ENCODE assay signal across 8 cellular contexts in genomic region chr19:48203227-48203793, GRCh38. TPM values are rescaled to one million over a fixed set of nuclear protein-coding genes. Genes with fewer than 3 reads are reported as not detected.
A peak's percentile ranks its signal among the peaks of the same experiment; 100 is the strongest.
DNase-seq lines count a peak whose midpoint lies in the region; ATAC-seq and TF ChIP-seq lines count a peak whose summit lies in the region.

No MANE protein-coding gene starts in this region.

- H3K36me3 ChIP-seq in right atrium auricular region (no peaks in the 10 kb centered on the region), left lung (no peaks in the 10 kb centered on the region), urinary bladder (ENCODE audit: insufficient read depth) (no peaks in the 10 kb centered on the region)

- TF ChIP-seq CTCF in right atrium auricular region (IDR thresholded peaks at IDR 0.05) (no peak), VCaP (conservative IDR thresholded peaks at IDR 0.05) (no peak), left lung (IDR thresholded peaks at IDR 0.05) (no peak)

- DNase-seq in right atrium auricular region (ENCODE audit: low spot score): peak; percentile 26
- DNase-seq in left ventricle myocardium superior: no peak
- DNase-seq in left lung: no peak
- DNase-seq in COR-L47 (lab: John Stamatoyannopoulos, UW): no peak

- H3K27me3 ChIP-seq in right atrium auricular region: no peaks in the 10 kb centered on the region
- H3K27me3 ChIP-seq in left lung: no peaks in the 10 kb centered on the region

- peak overlapping the region; percentile 65 to 71 for H3K27ac ChIP-seq in right atrium auricular region
- H3K27ac ChIP-seq in VCaP: peak overlapping the region; percentile 79
- peak overlapping the region; percentile 58 to 82 for H3K27ac ChIP-seq in left lung
- H3K27ac ChIP-seq in urinary bladder (ENCODE audit: low read depth): no peak overlapping the region

- ATAC-seq in left ventricle myocardium superior (no peak), left lung (no peak), GM21528 (IDR thresholded peaks at IDR 0.05; ENCODE audit: low FRiP score, unreplicated experiment) (no peak), GM21619 (IDR thresholded peaks at IDR 0.05; ENCODE audit: unreplicated experiment) (no peak)

- H3K4me3 ChIP-seq in right atrium auricular region: peak overlapping the region; percentile 65 to 72
- H3K4me3 ChIP-seq in left lung: peak overlapping the region; percentile 53 to 69
- peak overlapping the region; percentile 52 for H3K4me3 ChIP-seq in urinary bladder (ENCODE audit: low read depth, low read length)

- WGBS in urinary bladder: 16% methylated on average over 5 of the region's 5 CpGs

- H3K9me3 ChIP-seq in right atrium auricular region: no peaks in the 10 kb centered on the region
- no peaks in the 10 kb centered on the region for H3K9me3 ChIP-seq in left lung

- H3K4me1 ChIP-seq in right atrium auricular region (peaks cover 0 to 15% of the 10 kb centered on the region in 2 donors), left lung (peaks cover 11 to 13% of the 10 kb centered on the region in 2 donors), urinary bladder (ENCODE audit: insufficient read depth) (no peaks in the 10 kb centered on the region)

- intact Hi-C loops in left ventricle myocardium superior (cut with micrococcal nuclease): no loop called here
- intact Hi-C loops in left lung (cut with DNase I): no loop called here

RNA-seq across cellular contexts. Expression of gene ZSWIM9, which starts 32.8 kb away (rescaled TPM):
- total RNA-seq in right atrium auricular region (1 to 10 TPM; 1.5 to 2.8 TPM), left ventricle myocardium superior (7.9 TPM), left lung (1 to 10 TPM; 6.5 to 6.6 TPM), urinary bladder (1.6 TPM)
- polyA plus RNA-seq in urinary bladder: 10.6 TPM

RNA-seq across cellular contexts. Expression of gene LIG1, which starts 33.2 kb away (rescaled TPM):
- 1 to 10 TPM; 3.1 to 4.2 TPM for total RNA-seq in right atrium auricular region
- 2.8 TPM for total RNA-seq in left ventricle myocardium superior
- 10 to 100 TPM; 26.7 to 27.4 TPM for total RNA-seq in left lung
- total RNA-seq in urinary bladder: 21.6 TPM
- polyA plus RNA-seq in urinary bladder: 11.4 TPM

RNA-seq across cellular contexts. Expression of gene CARD8, which starts 52.4 kb away (rescaled TPM):
- total RNA-seq in right atrium auricular region: 10 to 100 TPM; 19.7 to 21.2 TPM
- 31.2 TPM for total RNA-seq in left ventricle myocardium superior
- 10 to 100 TPM; 51.3 to 92.3 TPM for total RNA-seq in left lung
- total RNA-seq in urinary bladder: 81.3 TPM
- polyA plus RNA-seq in urinary bladder: 29.0 TPM
